In genomic region chr10:119374236-119374635, GRCh38 we compare ENCODE assay signal across 26 cellular contexts.
"Had no signal": no experiment of that assay in that cellular context is flagged by ENCODE, and none has a peak within 500 bp of the region (broad histone marks: within the 10 kb centered on the region; RNA-seq: fewer than 3 reads in every experiment).

No MANE protein-coding gene starts in this region.

- H3K9me3 Mint-ChIP-seq: activated naive CD4-positive, alpha-beta T cell treated with anti-CD3 and anti-CD28 coated beads for 36 hours; immature natural killer cell; natural killer cell treated with Interleukin-12 subunit alpha and Interleukin-12 subunit beta and Interleukin-15 and Interleukin-18, amount 100 ng/mL, for 72 hours; stimulated activated naive CD8-positive, alpha-beta T cell treated with anti-CD3 and anti-CD28 coated beads, Interleukin-15, Interleukin-2, amounts not matched to agents 100 ng/mL and 50 ng/mL, for 24 hours had no signal

- H3K27ac ChIP-seq: tibial artery, uterus had no signal

- H3K27ac Mint-ChIP-seq: activated CD4-positive, alpha-beta T cell treated with anti-CD3 and anti-CD28 coated beads for 36 hours; natural killer cell treated with Interleukin-12 subunit alpha and Interleukin-12 subunit beta and Interleukin-15 and Interleukin-18, amount 100 ng/mL, for 72 hours; stimulated activated naive CD8-positive, alpha-beta T cell treated with anti-CD3 and anti-CD28 coated beads, Interleukin-15, Interleukin-2, amounts not matched to agents 100 ng/mL and 50 ng/mL, for 24 hours had no signal

- H3K4me3 Mint-ChIP-seq: activated CD4-positive, alpha-beta T cell treated with anti-CD3 and anti-CD28 coated beads for 36 hours; activated naive CD4-positive, alpha-beta T cell treated with anti-CD3 and anti-CD28 coated beads for 36 hours; immature natural killer cell; natural killer cell treated with Interleukin-12 subunit alpha and Interleukin-12 subunit beta and Interleukin-15 and Interleukin-18, amount 100 ng/mL, for 72 hours; stimulated activated naive CD8-positive, alpha-beta T cell treated with anti-CD3 and anti-CD28 coated beads, Interleukin-15, Interleukin-2, amounts not matched to agents 100 ng/mL and 50 ng/mL, for 24 hours had no signal

- ATAC-seq: activated CD4-positive, alpha-beta T cell treated with anti-CD3 and anti-CD28 coated beads for 36 hours; left ventricle myocardium superior; natural killer cell treated with Interleukin-12 subunit alpha and Interleukin-12 subunit beta and Interleukin-15 and Interleukin-18, amount 100 ng/mL, for 72 hours had no signal

- H3K36me3 Mint-ChIP-seq: natural killer cell treated with Interleukin-12 subunit alpha and Interleukin-12 subunit beta and Interleukin-15 and Interleukin-18, amount 100 ng/mL, for 72 hours had no signal

- H3K4me3 ChIP-seq: tibial artery, uterus had no signal

- DNase-seq: activated B cell treated with CpG ODN at 0.5 μM for 24 hours; activated CD4-positive, alpha-beta T cell treated with anti-CD3 and anti-CD28 coated beads for 36 hours; activated CD4-positive, alpha-beta T cell treated with anti-CD3 and anti-CD28 coated beads, Interleukin-2, amount 50 U/mL, for 4 hours; activated CD8-positive, alpha-beta memory T cell treated with anti-CD3 and anti-CD28 coated beads for 24 hours; activated CD8-positive, alpha-beta memory T cell treated with anti-CD3 and anti-CD28 coated beads, Interleukin-2, amount 50 U/mL, for 4 hours; activated effector memory CD4-positive, alpha-beta T cell treated with Interleukin-2 at 50 U/mL for 16 hours; activated naive CD4-positive, alpha-beta T cell treated with anti-CD3 and anti-CD28 coated beads for 36 hours; activated T-cell treated with anti-CD3 and anti-CD28 coated beads, Interleukin-2, amount 50 U/mL, for 48 hours; amygdala; effector CD4-positive, alpha-beta T cell; erythroblast; foreskin fibroblast; immature natural killer cell; kidney glomerular epithelial cell; left ventricle myocardium superior; mammary epithelial cell; midbrain; retina; stimulated activated CD4-positive, alpha-beta T cell treated with anti-CD3 and anti-CD28 coated beads, Interleukin-4, amount 100 ng/mL, for 24 hours; substantia nigra; T-helper 9 cell; tibial artery; uterus had no signal

- H3K27me3 Mint-ChIP-seq: activated B cell treated with CpG ODN at 0.5 μM for 24 hours; activated CD4-positive, alpha-beta T cell treated with anti-CD3 and anti-CD28 coated beads for 36 hours; progenitor cell of endocrine pancreas; stimulated activated naive CD8-positive, alpha-beta T cell treated with anti-CD3 and anti-CD28 coated beads, Interleukin-15, Interleukin-2, amounts not matched to agents 100 ng/mL and 50 ng/mL, for 24 hours had no signal

- H3K27me3 ChIP-seq: tibial artery had no signal

- H3K36me3 ChIP-seq: tibial artery, uterus had no signal

- H3K9me3 ChIP-seq: tibial artery, uterus had no signal
